Comparison of ENCODE assay signal across 2 cellular contexts in the genomic region with DNA sequence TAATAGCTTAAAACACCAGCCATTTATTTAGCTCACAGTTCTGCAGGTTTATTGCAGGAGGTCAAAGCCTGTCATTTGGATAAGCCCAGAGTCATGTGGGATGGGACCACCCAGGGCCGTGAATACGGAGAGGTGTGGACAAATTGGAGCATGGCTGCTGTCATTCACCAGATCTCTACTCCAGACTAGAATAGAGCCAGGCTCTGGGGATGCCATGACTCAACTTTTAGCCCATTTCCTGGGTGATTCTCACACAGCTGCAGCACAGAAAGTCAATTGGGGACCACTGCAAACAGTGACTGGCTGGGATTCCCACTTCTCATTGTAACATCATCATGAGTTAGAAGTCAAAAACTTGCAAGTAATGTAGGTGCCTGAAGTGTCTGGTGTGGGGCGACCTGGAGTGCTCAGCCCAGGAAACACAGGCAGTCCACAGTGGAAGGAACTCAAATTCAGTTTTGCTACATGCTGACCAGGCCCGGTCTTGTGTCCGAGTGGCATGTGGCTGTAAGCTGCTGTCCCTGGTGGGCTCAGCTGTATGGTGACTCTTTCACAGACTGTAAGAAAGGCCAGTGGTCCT.
TF ChIP-seq lines count a peak whose summit lies in the region.

No MANE protein-coding gene starts in this region.

TF ChIP-seq in IMR-90, 13 proteins besides CTCF, POLR2A, EP300 and RAD21:
- TF ChIP-seq, protein P1, sequence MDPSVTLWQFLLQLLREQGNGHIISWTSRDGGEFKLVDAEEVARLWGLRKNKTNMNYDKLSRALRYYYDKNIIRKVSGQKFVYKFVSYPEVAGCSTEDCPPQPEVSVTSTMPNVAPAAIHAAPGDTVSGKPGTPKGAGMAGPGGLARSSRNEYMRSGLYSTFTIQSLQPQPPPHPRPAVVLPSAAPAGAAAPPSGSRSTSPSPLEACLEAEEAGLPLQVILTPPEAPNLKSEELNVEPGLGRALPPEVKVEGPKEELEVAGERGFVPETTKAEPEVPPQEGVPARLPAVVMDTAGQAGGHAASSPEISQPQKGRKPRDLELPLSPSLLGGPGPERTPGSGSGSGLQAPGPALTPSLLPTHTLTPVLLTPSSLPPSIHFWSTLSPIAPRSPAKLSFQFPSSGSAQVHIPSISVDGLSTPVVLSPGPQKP (IDR thresholded peaks at IDR 0.05; ENCODE audit: borderline replicate concordance, low read depth, low read length) = no peak
- TF ChIP-seq CEBPB (IDR thresholded peaks at IDR 0.05; ENCODE audit: low read depth, low read length) = no peak
- no peak for TF ChIP-seq SMC3 (IDR thresholded peaks at IDR 0.05; ENCODE audit: low read depth, low read length)
- no peak for TF ChIP-seq BHLHE40 (IDR thresholded peaks at IDR 0.05; ENCODE audit: low read depth, low read length)
- no peak for TF ChIP-seq RCOR1 (IDR thresholded peaks at IDR 0.05; ENCODE audit: insufficient replicate concordance, low read length)
- no peak for TF ChIP-seq MXI1 (IDR thresholded peaks at IDR 0.05; ENCODE audit: borderline replicate concordance, low read depth, low read length)
- no peak for TF ChIP-seq MAZ (IDR thresholded peaks at IDR 0.05; ENCODE audit: borderline replicate concordance, low read depth, low read length)
- no peak for TF ChIP-seq MAFK (IDR thresholded peaks at IDR 0.05; ENCODE audit: low read depth, low read length)
- no peak for TF ChIP-seq CHD1 (IDR thresholded peaks at IDR 0.05; ENCODE audit: low read depth, low read length)
- no peak for TF ChIP-seq NFE2L2 (IDR thresholded peaks at IDR 0.05; ENCODE audit: low read depth, low read length)
- no peak for TF ChIP-seq FOS (IDR thresholded peaks at IDR 0.05; ENCODE audit: low read depth, low read length)
- no peak for TF ChIP-seq RFX5 (IDR thresholded peaks at IDR 0.05; ENCODE audit: low read depth, low read length)
- TF ChIP-seq, protein P2, sequence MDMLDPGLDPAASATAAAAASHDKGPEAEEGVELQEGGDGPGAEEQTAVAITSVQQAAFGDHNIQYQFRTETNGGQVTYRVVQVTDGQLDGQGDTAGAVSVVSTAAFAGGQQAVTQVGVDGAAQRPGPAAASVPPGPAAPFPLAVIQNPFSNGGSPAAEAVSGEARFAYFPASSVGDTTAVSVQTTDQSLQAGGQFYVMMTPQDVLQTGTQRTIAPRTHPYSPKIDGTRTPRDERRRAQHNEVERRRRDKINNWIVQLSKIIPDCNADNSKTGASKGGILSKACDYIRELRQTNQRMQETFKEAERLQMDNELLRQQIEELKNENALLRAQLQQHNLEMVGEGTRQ (IDR thresholded peaks at IDR 0.05; ENCODE audit: low read depth, low read length) = no peak

TF ChIP-seq in WTC11, 78 proteins besides CTCF, POLR2A, EP300 and RAD21 (continued from another document):
- TF ChIP-seq CBFB (CRISPR knock-in tag; IDR thresholded peaks at IDR 0.05; ENCODE audit: low read depth) = no peak
